ENCODE assay signal across 1 cellular context in genomic region chr3:4877173-4877787, GRCh38.
A peak's percentile ranks its signal among the peaks of the same experiment; 100 is the strongest.
TF ChIP-seq lines count a peak whose summit lies in the region.

No MANE protein-coding gene starts in this region.

TF ChIP-seq in HepG2, 621 proteins besides CTCF, POLR2A, EP300 and RAD21 (continued from another document):
- TF ChIP-seq, protein P1, sequence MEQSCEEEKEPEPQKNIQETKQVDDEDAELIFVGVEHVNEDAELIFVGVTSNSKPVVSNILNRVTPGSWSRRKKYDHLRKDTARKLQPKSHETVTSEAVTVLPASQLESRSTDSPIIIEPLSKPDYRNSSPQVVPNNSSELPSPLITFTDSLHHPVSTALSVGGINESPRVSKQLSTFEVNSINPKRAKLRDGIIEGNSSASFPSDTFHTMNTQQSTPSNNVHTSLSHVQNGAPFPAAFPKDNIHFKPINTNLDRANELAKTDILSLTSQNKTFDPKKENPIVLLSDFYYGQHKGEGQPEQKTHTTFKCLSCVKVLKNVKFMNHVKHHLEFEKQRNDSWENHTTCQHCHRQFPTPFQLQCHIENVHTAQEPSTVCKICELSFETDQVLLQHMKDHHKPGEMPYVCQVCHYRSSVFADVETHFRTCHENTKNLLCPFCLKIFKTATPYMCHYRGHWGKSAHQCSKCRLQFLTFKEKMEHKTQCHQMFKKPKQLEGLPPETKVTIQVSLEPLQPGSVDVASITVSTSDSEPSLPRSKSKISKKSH (CRISPR knock-in tag; IDR thresholded peaks at IDR 0.05; ENCODE audit: borderline replicate concordance), result no peak
- TF ChIP-seq MAFF (IDR thresholded peaks at IDR 0.05; ENCODE audit: low read depth, low read length) (peak; percentile 29; the same call in 1 of the 2 replicates), MAFK (conservative IDR thresholded peaks at IDR 0.05 in 1 of 2, IDR thresholded peaks at IDR 0.05 in 1 of 2; ENCODE audit: low read length in 2 of 2) (peak; percentile 12 to 67; a peak in 2 of 4 replicates), CBX1 (IDR thresholded peaks at IDR 0.05; ENCODE audit: low read depth) (no peak), KDM2A (CRISPR knock-in tag; IDR thresholded peaks at IDR 0.05; ENCODE audit: borderline replicate concordance, low read depth) (no peak), BCLAF1 (IDR thresholded peaks at IDR 0.05) (no peak), ZFY (CRISPR knock-in tag; IDR thresholded peaks at IDR 0.05) (no peak), ETV6 (CRISPR knock-in tag; conservative IDR thresholded peaks at IDR 0.05) (no peak), SIN3B (IDR thresholded peaks at IDR 0.05; ENCODE audit: low read length) (no peak), PRPF4 (IDR thresholded peaks at IDR 0.05; ENCODE audit: low read depth, low read length, poor library complexity, severe bottlenecking) (no peak), BCL6 (CRISPR knock-in tag; IDR thresholded peaks at IDR 0.05) (peak; percentile 92)
- TF ChIP-seq, protein P2, sequence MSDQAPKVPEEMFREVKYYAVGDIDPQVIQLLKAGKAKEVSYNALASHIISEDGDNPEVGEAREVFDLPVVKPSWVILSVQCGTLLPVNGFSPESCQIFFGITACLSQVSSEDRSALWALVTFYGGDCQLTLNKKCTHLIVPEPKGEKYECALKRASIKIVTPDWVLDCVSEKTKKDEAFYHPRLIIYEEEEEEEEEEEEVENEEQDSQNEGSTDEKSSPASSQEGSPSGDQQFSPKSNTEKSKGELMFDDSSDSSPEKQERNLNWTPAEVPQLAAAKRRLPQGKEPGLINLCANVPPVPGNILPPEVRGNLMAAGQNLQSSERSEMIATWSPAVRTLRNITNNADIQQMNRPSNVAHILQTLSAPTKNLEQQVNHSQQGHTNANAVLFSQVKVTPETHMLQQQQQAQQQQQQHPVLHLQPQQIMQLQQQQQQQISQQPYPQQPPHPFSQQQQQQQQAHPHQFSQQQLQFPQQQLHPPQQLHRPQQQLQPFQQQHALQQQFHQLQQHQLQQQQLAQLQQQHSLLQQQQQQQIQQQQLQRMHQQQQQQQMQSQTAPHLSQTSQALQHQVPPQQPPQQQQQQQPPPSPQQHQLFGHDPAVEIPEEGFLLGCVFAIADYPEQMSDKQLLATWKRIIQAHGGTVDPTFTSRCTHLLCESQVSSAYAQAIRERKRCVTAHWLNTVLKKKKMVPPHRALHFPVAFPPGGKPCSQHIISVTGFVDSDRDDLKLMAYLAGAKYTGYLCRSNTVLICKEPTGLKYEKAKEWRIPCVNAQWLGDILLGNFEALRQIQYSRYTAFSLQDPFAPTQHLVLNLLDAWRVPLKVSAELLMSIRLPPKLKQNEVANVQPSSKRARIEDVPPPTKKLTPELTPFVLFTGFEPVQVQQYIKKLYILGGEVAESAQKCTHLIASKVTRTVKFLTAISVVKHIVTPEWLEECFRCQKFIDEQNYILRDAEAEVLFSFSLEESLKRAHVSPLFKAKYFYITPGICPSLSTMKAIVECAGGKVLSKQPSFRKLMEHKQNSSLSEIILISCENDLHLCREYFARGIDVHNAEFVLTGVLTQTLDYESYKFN (CRISPR knock-in tag; conservative IDR thresholded peaks at IDR 0.05), result 0 out of 2 replicates have a peak, but pooled peaks have one; percentile 18
- TF ChIP-seq, protein P3, sequence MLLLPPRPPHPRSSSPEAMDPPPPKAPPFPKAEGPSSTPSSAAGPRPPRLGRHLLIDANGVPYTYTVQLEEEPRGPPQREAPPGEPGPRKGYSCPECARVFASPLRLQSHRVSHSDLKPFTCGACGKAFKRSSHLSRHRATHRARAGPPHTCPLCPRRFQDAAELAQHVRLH (CRISPR knock-in tag; IDR thresholded peaks at IDR 0.05; ENCODE audit: borderline replicate concordance, low read depth), result no peak
